Comparison of ENCODE assay signal across 1 cellular context in genomic region chr5:77718934-77719610, GRCh38.
TF ChIP-seq lines count a peak whose summit lies in the region.

No MANE protein-coding gene starts in this region.

TF ChIP-seq in HepG2, 621 proteins besides CTCF, POLR2A, EP300 and RAD21 (continued from another document):
- TF ChIP-seq NFAT5 (CRISPR knock-in tag; IDR thresholded peaks at IDR 0.05) (no peak), IRX3 (CRISPR knock-in tag; IDR thresholded peaks at IDR 0.05; ENCODE audit: borderline replicate concordance, low read depth) (no peak)
